ENCODE assay signal across 15 cellular contexts in genomic region chr4:4759883-4760282, GRCh38.
DNase-seq lines count a peak whose midpoint lies in the region; ATAC-seq and TF ChIP-seq lines count a peak whose summit lies in the region.
"Had no signal": no experiment of that assay in that cellular context is flagged by ENCODE, and none has a peak within 500 bp of the region (broad histone marks: within the 10 kb centered on the region; RNA-seq: fewer than 3 reads in every experiment).

No MANE protein-coding gene starts in this region.

- no peaks in the 10 kb centered on the region for H3K9me2 ChIP-seq in HCT116 (ENCODE audit: insufficient read depth)

- no peak overlapping the region for H3K4me3 Mint-ChIP-seq in chondrocyte (ENCODE audit: unreplicated experiment)
- H3K4me3 Mint-ChIP-seq: CD4-positive, alpha-beta T cell; H9 had no signal

- H3K4me2 ChIP-seq in HCT116 (ENCODE audit: low read length) = peak overlapping the region; percentile 81

- H3K36me3 Mint-ChIP-seq in chondrocyte (ENCODE audit: low read depth) = no peaks in the 10 kb centered on the region

- RAD21 ChIA-PET in HCT116 (lab: Charles Lee; ENCODE audit: low non-redundant PET in 1 of 2, low total read pairs in 2 of 2, uncharacterized antibody in 2 of 2, unreplicated experiment in 2 of 2) = no interaction called here

- H3K27ac ChIP-seq in HCT116 (ENCODE audit: low read depth, low read length) = peak overlapping the region; percentile 89

- TF ChIP-seq POLR2A in HCT116 (IDR thresholded peaks at IDR 0.05; ENCODE audit: borderline replicate concordance, extremely low read depth, insufficient read depth, insufficient read length) = no peak

- no peak for TF ChIP-seq RAD21 in HCT116 (IDR thresholded peaks at IDR 0.05; ENCODE audit: low read depth)

- POLR2A ChIA-PET in HCT116 (lab: Charles Lee) = interaction anchor here (0.5 to 2.2 kb wide), 3 partner anchors 9 to 234 kb away, joined by 4 to 9 read pairs (median 4); no protein-coding TSS in a partner anchor

- H3K4me1 Mint-ChIP-seq in chondrocyte (ENCODE audit: low read depth) = peaks cover 13% of the 10 kb centered on the region

- no peaks in the 10 kb centered on the region for H3K9me3 Mint-ChIP-seq in chondrocyte (ENCODE audit: low read depth)
- H3K9me3 Mint-ChIP-seq: CD4-positive, alpha-beta T cell; H9 had no signal

- no peaks in the 10 kb centered on the region for H3K27me3 ChIP-seq in HCT116 (ENCODE audit: insufficient read depth, low read length)

- ATAC-seq in HCT116 = no peak
- ATAC-seq: GM12878 had no signal

- DNase-seq in Daoy (ENCODE audit: low read depth) (peak; percentile 16), HCT116 (ENCODE audit: low read depth, low spot score) (no peak), chondrocyte (ENCODE audit: low spot score) (peak; percentile 5), CD1c-positive myeloid dendritic cell (ENCODE audit: extremely low spot score) (no peak), amniotic stem cell (lab: John Stamatoyannopoulos, UW) (no peak), NCI-H128 (lab: John Stamatoyannopoulos, UW; ENCODE audit: unreplicated experiment) (no peak)
- DNase-seq: BE2C; C1 segment of cervical spinal cord; Caco-2; CD4-positive, alpha-beta T cell; DMS153; DMS79; EL; H9 had no signal

- intact Hi-C loops in HCT116 (cut with micrococcal nuclease) = loop anchor here (5.0 kb wide), 2 partner anchors 88 to 97 kb away; partner anchors contain the start of gene MSX1

- peak overlapping the region; percentile 69 for H3K9ac ChIP-seq in HCT116 (ENCODE audit: low read length)

- H3K4me3 ChIP-seq in HCT116 (replicated peaks in 1 of 2; ENCODE audit: low read depth in 1 of 2, low read length in 2 of 2) = no peak overlapping the region
- H3K4me3 ChIP-seq: GM12878 had no signal

- TF ChIP-seq CTCF in HCT116 (IDR thresholded peaks at IDR 0.05 in 2 of 3, conservative IDR thresholded peaks at IDR 0.05 in 1 of 3; ENCODE audit: borderline replicate concordance in 1 of 3, insufficient read depth in 1 of 3, low read depth in 2 of 3, low read length in 2 of 3) (no peak), chondrocyte (IDR thresholded peaks at IDR 0.05) (no peak)

- H3K9me3 ChIP-seq in HCT116 (ENCODE audit: control insufficient read depth in 1 of 2, insufficient read depth in 1 of 2, low read depth in 1 of 2, low read length in 2 of 2) = no peaks in the 10 kb centered on the region
- H3K9me3 ChIP-seq: BE2C, Caco-2 had no signal

- H4K20me1 ChIP-seq in HCT116 (ENCODE audit: insufficient read depth) = no peaks in the 10 kb centered on the region

- H2AFZ ChIP-seq in HCT116 (ENCODE audit: low read depth, low read length, poor library complexity, severe bottlenecking) = no peak overlapping the region

- CTCF ChIA-PET in HCT116 (lab: Charles Lee) = no interaction called here

- H3K36me3 ChIP-seq in HCT116 (ENCODE audit: control insufficient read depth in 1 of 2, insufficient read depth in 2 of 2, low read length in 2 of 2) = no peaks in the 10 kb centered on the region
- H3K36me3 ChIP-seq: BE2C had no signal

- no peaks in the 10 kb centered on the region for H3K79me2 ChIP-seq in HCT116 (ENCODE audit: insufficient read depth, low read length)

- peaks cover 48 to 74% of the 10 kb centered on the region in 2 experiments for H3K4me1 ChIP-seq in HCT116 (ENCODE audit: control insufficient read depth in 1 of 2, insufficient read depth in 2 of 2, low read length in 2 of 2)
- H3K4me1 ChIP-seq: Caco-2 had no signal

- peaks cover 13% of the 10 kb centered on the region for H3K27me3 Mint-ChIP-seq in chondrocyte (ENCODE audit: low read depth)

- BruUV-seq in HCT116 (replicated peaks; lab: Mats Ljungman, UMichigan) = no TSS peak

- H3K27ac Mint-ChIP-seq in chondrocyte (ENCODE audit: unreplicated experiment) = no peak overlapping the region
- H3K27ac Mint-ChIP-seq: CD4-positive, alpha-beta T cell; H9 had no signal

TF ChIP-seq in HCT116, 20 proteins besides CTCF, POLR2A, EP300 and RAD21:
- TF ChIP-seq CEBPB (IDR thresholded peaks at IDR 0.05; ENCODE audit: low read depth) = no peak
- no peak for TF ChIP-seq ATF3 (IDR thresholded peaks at IDR 0.05)
- no peak for TF ChIP-seq MAX (IDR thresholded peaks at IDR 0.05)
- TF ChIP-seq EZH2 (IDR thresholded peaks at IDR 0.05) = no peak
- TF ChIP-seq TCF7L2 (IDR thresholded peaks at IDR 0.05; ENCODE audit: borderline replicate concordance, extremely low read depth, insufficient read depth, insufficient read length) = no peak
- no peak for TF ChIP-seq EGR1 (IDR thresholded peaks at IDR 0.05; ENCODE audit: low read depth)
- no peak for TF ChIP-seq SRF (IDR thresholded peaks at IDR 0.05; ENCODE audit: low read depth)
- no peak for TF ChIP-seq FOSL1 (IDR thresholded peaks at IDR 0.05; ENCODE audit: low read depth)
- TF ChIP-seq REST (IDR thresholded peaks at IDR 0.05; ENCODE audit: low read depth) = no peak
- TF ChIP-seq POLR2AphosphoS5 (IDR thresholded peaks at IDR 0.05; ENCODE audit: low read depth, low read length) = no peak
TF ChIP-seq in HCT116: peak in this region for 0.

Comparison
In these comparisons a context has a peak if more than half of its experiments do, and no peak if none do; other contexts are left out.
1. DNase-seq: peak in Daoy (single experiment) and chondrocyte (single experiment); none in HCT116 (single experiment), CD1c-positive myeloid dendritic cell (single experiment), amniotic stem cell (single experiment) and NCI-H128 (single experiment).